In the genomic region with DNA sequence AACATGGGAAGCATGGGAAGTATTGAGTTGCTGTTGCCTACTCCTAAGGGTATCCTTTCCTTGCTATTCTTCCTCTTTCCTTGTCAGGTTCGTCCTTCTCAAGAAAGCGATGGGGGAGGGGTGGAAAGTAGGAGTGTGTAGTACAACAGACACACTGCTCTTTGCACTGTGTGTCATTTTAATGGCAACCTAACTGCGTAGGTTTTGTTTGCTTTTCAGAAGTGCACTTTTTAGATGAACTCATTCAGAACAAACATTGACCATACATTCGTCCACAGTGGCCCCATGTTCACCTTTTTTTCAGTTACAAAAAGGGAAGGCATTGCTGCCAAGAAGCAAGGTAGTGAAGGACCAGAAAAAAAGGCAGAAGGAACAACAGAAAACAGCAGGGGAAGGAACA, we compare ENCODE assay signal across 12 cellular contexts. TPM values are rescaled to one million over a fixed set of nuclear protein-coding genes. Genes with fewer than 3 reads are reported as not detected.
"Had no signal": no experiment of that assay in that cellular context is flagged by ENCODE, and none has a peak within 500 bp of the region (broad histone marks: within the 10 kb centered on the region; RNA-seq: fewer than 3 reads in every experiment).

No MANE protein-coding gene starts in this region.

- ATAC-seq: activated T-cell treated with anti-CD3 and anti-CD28 coated beads, Interleukin-2, amount 50 U/mL, for 4 hours; esophagus mucosa had no signal

- FAIRE-seq: endometrium had no signal

- H3K4me3 Mint-ChIP-seq: activated naive CD8-positive, alpha-beta T cell treated with anti-CD3 and anti-CD28 coated beads for 36 hours; activated T-cell treated with anti-CD3 and anti-CD28 coated beads, Interleukin-2, amount 50 U/mL, for 4 hours; neural crest cell had no signal

- H3K9me3 Mint-ChIP-seq: activated naive CD8-positive, alpha-beta T cell treated with anti-CD3 and anti-CD28 coated beads for 36 hours; activated T-cell treated with anti-CD3 and anti-CD28 coated beads, Interleukin-2, amount 50 U/mL, for 4 hours; neural crest cell had no signal

- H3K4me1 Mint-ChIP-seq: activated naive CD8-positive, alpha-beta T cell treated with anti-CD3 and anti-CD28 coated beads for 36 hours; neural crest cell had no signal

- H3K27ac Mint-ChIP-seq: activated naive CD8-positive, alpha-beta T cell treated with anti-CD3 and anti-CD28 coated beads for 36 hours had no signal

- DNase-seq: activated CD4-positive, alpha-beta T cell treated with anti-CD3 and anti-CD28 coated beads for 1 hour; activated CD4-positive, alpha-beta T cell treated with anti-CD3 and anti-CD28 coated beads, Interleukin-2, amount 50 U/mL, for 48 hours; activated gamma-delta T cell; activated naive CD8-positive, alpha-beta T cell treated with anti-CD3 and anti-CD28 coated beads for 36 hours; activated T-cell treated with anti-CD3 and anti-CD28 coated beads, Interleukin-2, amount 50 U/mL, for 4 hours; anterior cingulate cortex; mesendoderm; stimulated activated CD4-positive, alpha-beta T cell treated with anti-CD3 and anti-CD28 coated beads, Interleukin-4, amount 100 ng/mL, for 4 hours; T-helper 9 cell had no signal

- H3K36me3 Mint-ChIP-seq: activated naive CD8-positive, alpha-beta T cell treated with anti-CD3 and anti-CD28 coated beads for 36 hours had no signal

RNA-seq across cellular contexts. Expression of a gene that starts 55.4 kb away (rescaled TPM):
- total RNA-seq: activated naive CD8-positive, alpha-beta T cell treated with anti-CD3 and anti-CD28 coated beads for 36 hours had no signal
